1 cellular context compared by ENCODE assay signal in the genomic region with DNA sequence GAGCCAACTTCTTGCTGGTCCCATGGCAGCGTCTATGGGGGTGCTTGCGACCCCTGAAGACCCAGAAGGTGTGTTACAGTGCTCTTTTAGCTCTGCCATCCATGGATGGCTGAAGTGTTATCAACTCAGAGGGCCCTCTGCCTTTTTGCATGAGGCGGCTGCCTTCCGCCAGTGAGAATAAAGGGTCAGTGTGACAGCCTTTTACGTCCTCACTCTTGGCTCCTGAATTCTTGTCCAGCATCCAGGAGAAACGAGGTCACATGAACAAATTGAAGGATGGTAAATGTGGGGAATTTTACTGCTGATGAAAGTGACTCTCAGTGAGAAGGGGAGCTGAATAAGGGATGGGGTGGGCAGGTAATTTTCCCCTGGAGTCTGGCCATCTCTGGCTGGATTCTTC.
TF ChIP-seq lines count a peak whose summit lies in the region.

No MANE protein-coding gene starts in this region.

TF ChIP-seq in SK-N-SH, 30 proteins besides CTCF, POLR2A, EP300 and RAD21 (continued from another document):
- TF ChIP-seq JUND (IDR thresholded peaks at IDR 0.05) (no peak), FOXJ3 (CRISPR knock-in tag; IDR thresholded peaks at IDR 0.05) (no peak), YY1 (IDR thresholded peaks at IDR 0.05; ENCODE audit: low read depth) (no peak), POLR2AphosphoS5 (IDR thresholded peaks at IDR 0.05; ENCODE audit: low read depth, low read length) (no peak), MXI1 (IDR thresholded peaks at IDR 0.05; ENCODE audit: low read depth, low read length) (no peak), GABPA (IDR thresholded peaks at IDR 0.05; ENCODE audit: low read depth) (no peak)
- TF ChIP-seq, protein P1, sequence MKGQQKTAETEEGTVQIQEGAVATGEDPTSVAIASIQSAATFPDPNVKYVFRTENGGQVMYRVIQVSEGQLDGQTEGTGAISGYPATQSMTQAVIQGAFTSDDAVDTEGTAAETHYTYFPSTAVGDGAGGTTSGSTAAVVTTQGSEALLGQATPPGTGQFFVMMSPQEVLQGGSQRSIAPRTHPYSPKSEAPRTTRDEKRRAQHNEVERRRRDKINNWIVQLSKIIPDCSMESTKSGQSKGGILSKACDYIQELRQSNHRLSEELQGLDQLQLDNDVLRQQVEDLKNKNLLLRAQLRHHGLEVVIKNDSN (IDR thresholded peaks at IDR 0.05; ENCODE audit: borderline replicate concordance, low read depth), result no peak
- TF ChIP-seq, protein P2, sequence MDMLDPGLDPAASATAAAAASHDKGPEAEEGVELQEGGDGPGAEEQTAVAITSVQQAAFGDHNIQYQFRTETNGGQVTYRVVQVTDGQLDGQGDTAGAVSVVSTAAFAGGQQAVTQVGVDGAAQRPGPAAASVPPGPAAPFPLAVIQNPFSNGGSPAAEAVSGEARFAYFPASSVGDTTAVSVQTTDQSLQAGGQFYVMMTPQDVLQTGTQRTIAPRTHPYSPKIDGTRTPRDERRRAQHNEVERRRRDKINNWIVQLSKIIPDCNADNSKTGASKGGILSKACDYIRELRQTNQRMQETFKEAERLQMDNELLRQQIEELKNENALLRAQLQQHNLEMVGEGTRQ (IDR thresholded peaks at IDR 0.05; ENCODE audit: borderline replicate concordance, low read depth, low read length), result no peak
- TF ChIP-seq, protein P3, sequence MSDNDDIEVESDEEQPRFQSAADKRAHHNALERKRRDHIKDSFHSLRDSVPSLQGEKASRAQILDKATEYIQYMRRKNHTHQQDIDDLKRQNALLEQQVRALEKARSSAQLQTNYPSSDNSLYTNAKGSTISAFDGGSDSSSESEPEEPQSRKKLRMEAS (IDR thresholded peaks at IDR 0.05; ENCODE audit: low read depth), result no peak
